ENCODE assay signal across 1 cellular context in genomic region chr19:256804-257203, GRCh38. TPM values are rescaled to one million over a fixed set of nuclear protein-coding genes. Genes with fewer than 3 reads are reported as not detected.
"Had no signal": no experiment of that assay in that cellular context is flagged by ENCODE, and none has a peak within 500 bp of the region (broad histone marks: within the 10 kb centered on the region; RNA-seq: fewer than 3 reads in every experiment).

No MANE protein-coding gene starts in this region.

RNA-seq across cellular contexts. Expression of gene PLPP2, which starts 34.4 kb away (rescaled TPM):
- total RNA-seq: HepG2 had no signal
- polyA plus RNA-seq: HepG2 had no signal
